In genomic region chr11:65121865-65122696, GRCh38 we compare ENCODE assay signal across 1 cellular context.
TF ChIP-seq lines count a peak whose summit lies in the region.

TSS of gene FAU (minus strand) at chr11:65122134. CDS start at chr11:65121813, 321 bp downstream.
TSS of gene MRPL49 (plus strand) at chr11:65122321. CDS start at chr11:65122347, 26 bp downstream.

TF ChIP-seq in HCT116, 20 proteins besides CTCF, POLR2A, EP300 and RAD21 (continued from another document):
- TF ChIP-seq REST (IDR thresholded peaks at IDR 0.05; ENCODE audit: low read depth): no peak
- no peak for TF ChIP-seq ELF1 (IDR thresholded peaks at IDR 0.05; ENCODE audit: borderline replicate concordance, low read depth)
- TF ChIP-seq SIN3A (IDR thresholded peaks at IDR 0.05; ENCODE audit: low read depth): no peak
- TF ChIP-seq POLR2AphosphoS5 (IDR thresholded peaks at IDR 0.05; ENCODE audit: low read depth, low read length): peak; percentile 96
- TF ChIP-seq SRF (IDR thresholded peaks at IDR 0.05; ENCODE audit: low read depth): no peak
- TF ChIP-seq SP1 (IDR thresholded peaks at IDR 0.05; ENCODE audit: low read depth): no peak
- TF ChIP-seq ZBTB33 (IDR thresholded peaks at IDR 0.05; ENCODE audit: extremely low read depth, insufficient replicate concordance, low read length): peak; percentile 6
- TF ChIP-seq CEBPB (IDR thresholded peaks at IDR 0.05; ENCODE audit: low read depth): no peak
- no peak for TF ChIP-seq JUND (IDR thresholded peaks at IDR 0.05)
- TF ChIP-seq CBX3 (IDR thresholded peaks at IDR 0.05; ENCODE audit: low read depth): no peak
- TF ChIP-seq ATF3 (IDR thresholded peaks at IDR 0.05): no peak
- no peak for TF ChIP-seq ZNF274 (IDR thresholded peaks at IDR 0.05; ENCODE audit: low read depth, low read length)
- peak; percentile 84 for TF ChIP-seq ZFX (IDR thresholded peaks at IDR 0.05)
